ENCODE assay signal across 8 cellular contexts in the genomic region with DNA sequence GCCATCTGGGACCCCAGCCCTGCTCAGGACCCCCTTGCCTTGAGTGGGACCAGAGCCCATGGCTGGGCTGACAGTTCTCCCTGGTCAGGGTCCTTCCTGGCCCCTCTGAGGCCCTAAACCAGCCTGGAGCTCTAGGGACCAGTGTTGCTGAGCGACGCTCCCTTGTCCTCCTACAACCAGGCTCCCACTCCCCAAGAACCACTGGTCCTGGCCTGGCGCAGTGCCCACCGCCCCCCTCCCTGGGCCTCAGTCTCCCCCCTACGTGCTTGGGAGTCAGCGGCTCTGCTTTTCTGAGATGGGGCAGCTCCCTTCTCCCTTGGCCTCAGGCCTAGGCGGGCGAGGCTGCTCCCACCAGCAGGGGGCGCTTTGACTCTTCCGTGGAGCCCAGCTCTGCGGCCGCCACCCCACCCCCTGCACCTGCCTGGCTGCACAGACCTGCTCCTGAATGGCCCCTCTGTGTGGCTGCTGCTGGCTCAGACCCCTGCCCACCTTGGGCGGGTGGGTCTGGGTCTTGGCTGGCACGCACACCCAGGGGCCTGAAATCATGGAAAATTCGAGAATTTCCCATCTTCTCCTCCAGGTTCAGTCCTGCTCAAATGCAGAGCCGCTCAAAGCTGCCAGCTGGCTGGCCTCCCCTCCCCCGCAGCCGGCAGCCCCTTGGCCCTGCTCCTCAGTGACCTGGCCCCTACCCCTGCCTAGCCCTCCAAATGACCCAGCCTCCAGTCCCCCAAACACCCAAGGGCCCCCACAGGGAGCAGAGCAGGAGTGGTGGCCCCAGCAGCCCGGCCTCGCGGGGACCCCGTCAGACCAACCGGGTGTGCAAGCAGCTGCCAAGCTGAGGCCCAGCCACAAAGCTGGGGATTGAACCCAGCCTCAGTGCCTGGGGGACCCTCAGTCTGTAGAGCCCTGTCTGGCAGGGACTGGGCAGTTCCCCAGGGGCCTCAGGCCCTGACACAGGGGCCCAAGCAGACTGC. TPM values are rescaled to one million over a fixed set of nuclear protein-coding genes. Genes with fewer than 3 reads are reported as not detected.
DNase-seq lines count a peak whose midpoint lies in the region; ATAC-seq and TF ChIP-seq lines count a peak whose summit lies in the region.

No MANE protein-coding gene starts in this region.

- peaks cover 25% of the 10 kb centered on the region for H3K4me1 ChIP-seq in adipocyte (ENCODE audit: control insufficient read depth, insufficient read depth, low read length)
- peaks cover 56% of the 10 kb centered on the region for H3K4me1 ChIP-seq in left ventricle myocardium inferior

- H3K27me3 ChIP-seq in adipocyte (replicated peaks; ENCODE audit: control insufficient read depth, insufficient read depth, low read length) (no peaks in the 10 kb centered on the region), left ventricle myocardium inferior (ENCODE audit: low read depth) (no peaks in the 10 kb centered on the region)

- peaks cover 31% of the 10 kb centered on the region for H3K36me3 ChIP-seq in adipocyte (ENCODE audit: control insufficient read depth, insufficient read depth, low read length, severe bottlenecking)
- H3K36me3 ChIP-seq in left ventricle myocardium inferior = peaks cover 17% of the 10 kb centered on the region

- H3K4me3 ChIP-seq in adipocyte (ENCODE audit: low read length) (peak overlapping the region; percentile 27), left ventricle myocardium inferior (peak overlapping the region; percentile 45)

- H3K27ac Mint-ChIP-seq in T-cell = peak overlapping the region; percentile 21 to 22

- peak; percentile 16 to 41 for DNase-seq in SHP77 (lab: John Stamatoyannopoulos, UW)
- no peak for DNase-seq in SHP77 treated with DMSO at 0.1 percent for 48 hours (lab: John Stamatoyannopoulos, UW)
- peak; percentile 67 for DNase-seq in LoVo (ENCODE audit: low spot score)
- DNase-seq in T-cell = peak; percentile 51 to 84 (median 74)
- peak; percentile 92 for DNase-seq in adipocyte (ENCODE audit: low read depth)
- peak; percentile 88 for DNase-seq in left ventricle myocardium inferior
- DNase-seq in sciatic nerve (ENCODE audit: low spot score) = peak; percentile 93

- peaks cover 12 to 28% (median 17%) of the 10 kb centered on the region in 3 donors for H3K4me1 Mint-ChIP-seq in T-cell

- TF ChIP-seq CTCF in left ventricle myocardium inferior (IDR thresholded peaks at IDR 0.05; ENCODE audit: borderline replicate concordance) = peak; percentile 96

- H3K27ac ChIP-seq in left ventricle myocardium inferior (replicated peaks) = peak overlapping the region; percentile 97

- ATAC-seq in T-cell (replicated peaks in 1 of 4) = peak; percentile 84 to 91 (median 86)
- ATAC-seq in sciatic nerve = peak; percentile 84
- no peak for ATAC-seq in GM19452 (IDR thresholded peaks at IDR 0.05; ENCODE audit: unreplicated experiment)

- H3K9me3 ChIP-seq in adipocyte (ENCODE audit: control insufficient read depth, low read length) (no peaks in the 10 kb centered on the region), left ventricle myocardium inferior (replicated peaks) (no peaks in the 10 kb centered on the region)

- intact Hi-C loops in left ventricle myocardium inferior (cut with micrococcal nuclease) (loop anchor here (5.0 kb wide), 1 partner anchor 40 kb away; no protein-coding TSS in a partner anchor), sciatic nerve (cut with DNase I) (no loop called here)

- H3K36me3 Mint-ChIP-seq in T-cell = no peaks in the 10 kb centered on the region

- CTCF ChIA-PET in T-cell (lab: Charles Lee) = interaction anchor here (0.6 to 1.7 kb wide), 12 partner anchors 10 to 269 kb away, joined by 3 to 9 read pairs (median 4); a partner anchor contains a TSS

- no peaks in the 10 kb centered on the region for H3K27me3 Mint-ChIP-seq in T-cell

- no peak overlapping the region for H3K4me3 Mint-ChIP-seq in T-cell

- no peaks in the 10 kb centered on the region for H3K9me3 Mint-ChIP-seq in T-cell

- peak overlapping the region; percentile 83 for H3K9ac ChIP-seq in adipocyte (ENCODE audit: low read length)

- POLR2A ChIA-PET in T-cell (lab: Charles Lee) = interaction anchor here in 1 of 2 donors (0.7 kb wide), 1 partner anchor 12 kb away, joined by 10 read pairs; no protein-coding TSS in a partner anchor

RNA-seq across cellular contexts. Expression of a gene that starts 9.1 kb away (rescaled TPM):
- total RNA-seq in T-cell (under 1 TPM in 2 of 5 donors, not detected in 3; 0.10 to 0.12 TPM), left ventricle myocardium inferior (2.4 TPM), sciatic nerve (not detected)

RNA-seq across cellular contexts. Expression of a gene that starts 29.7 kb away (rescaled TPM):
- 100 to 1,000 TPM; 286 to 514 (median 375) TPM for total RNA-seq in T-cell
- total RNA-seq in left ventricle myocardium inferior = 19.7 TPM
- 89.6 TPM for total RNA-seq in sciatic nerve

RNA-seq across cellular contexts. Expression of a gene that starts 37.0 kb away (rescaled TPM):
- total RNA-seq in T-cell (10 to 100 TPM; 15.9 to 22.1 (median 18.2) TPM), left ventricle myocardium inferior (30.7 TPM), sciatic nerve (35.6 TPM)

RNA-seq across cellular contexts. Expression of a gene that starts 43.8 kb away (rescaled TPM):
- under 1 TPM in 1 of 5 donors, not detected in 4; 0.39 TPM for total RNA-seq in T-cell
- total RNA-seq in left ventricle myocardium inferior = not detected
- not detected for total RNA-seq in sciatic nerve

RNA-seq across cellular contexts. Expression of a gene that starts 47.8 kb away (rescaled TPM):
- total RNA-seq in T-cell (not detected), left ventricle myocardium inferior (not detected), sciatic nerve (1.1 TPM)
